In the genomic region with DNA sequence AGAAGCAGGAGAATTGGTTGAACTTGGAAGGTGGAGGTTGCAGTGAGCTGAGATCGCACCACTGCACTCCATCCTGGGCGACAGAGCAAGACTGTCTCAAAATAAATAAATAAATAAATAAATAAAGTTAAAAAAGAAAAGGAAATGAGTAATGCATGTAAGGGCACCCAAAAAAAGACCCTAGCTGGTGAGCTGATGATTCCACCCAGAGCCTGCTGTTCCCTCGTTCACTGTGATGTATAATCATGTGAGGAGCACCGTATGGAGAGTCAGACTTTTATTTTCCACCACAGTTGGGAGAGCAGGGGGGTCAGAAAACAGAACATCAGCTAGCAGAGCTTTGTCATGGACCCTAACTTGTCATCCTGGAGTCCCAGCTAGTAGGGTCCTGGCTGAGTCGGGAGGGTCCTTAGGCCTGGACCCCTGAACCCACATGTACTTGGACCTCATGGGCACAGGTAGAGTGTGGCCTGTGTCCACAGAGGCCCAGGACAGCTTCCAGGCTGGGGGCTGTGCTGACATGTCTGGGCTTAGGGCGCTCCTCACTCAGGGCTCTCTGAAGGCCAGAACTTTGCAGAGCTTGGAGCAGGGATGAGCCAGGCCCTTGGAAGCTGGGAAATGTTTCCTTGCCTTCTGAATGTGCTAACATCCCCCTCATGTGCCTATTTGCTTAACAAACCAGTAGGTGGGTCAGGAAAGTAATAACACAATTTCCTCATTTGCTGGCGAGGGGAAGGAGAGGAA, we compare ENCODE assay signal across 12 cellular contexts. TPM values are rescaled to one million over a fixed set of nuclear protein-coding genes. Genes with fewer than 3 reads are reported as not detected.
A peak's percentile ranks its signal among the peaks of the same experiment; 100 is the strongest.
DNase-seq lines count a peak whose midpoint lies in the region; ATAC-seq and TF ChIP-seq lines count a peak whose summit lies in the region.
"Had no signal": no experiment of that assay in that cellular context is flagged by ENCODE, and none has a peak within 500 bp of the region (broad histone marks: within the 10 kb centered on the region; RNA-seq: fewer than 3 reads in every experiment).

No MANE protein-coding gene starts in this region.

- no peak overlapping the region for H3K4me2 ChIP-seq in OCI-LY1 (ENCODE audit: low read length)

- H2AFZ ChIP-seq in OCI-LY1 (ENCODE audit: low read length), result no peak overlapping the region

- no peaks in the 10 kb centered on the region for H4K20me1 ChIP-seq in OCI-LY1 (ENCODE audit: insufficient read depth, low read length)

- H3K4me3 ChIP-seq in CD4-positive, alpha-beta memory T cell (ENCODE audit: low read length in 2 of 2), result no peak overlapping the region
- H3K4me3 ChIP-seq in OCI-LY1 (ENCODE audit: low read depth, low read length, poor library complexity, severe bottlenecking) (no peak overlapping the region), epithelial cell of esophagus (ENCODE audit: low read length) (no peak overlapping the region), neutrophil (ENCODE audit: low read depth in 1 of 2, low read length in 1 of 2) (peak overlapping the region; percentile 0 to 8), transverse colon (no peak overlapping the region)
- H3K4me3 ChIP-seq: K562, lung had no signal

- no peaks in the 10 kb centered on the region for H3K79me2 ChIP-seq in OCI-LY1 (ENCODE audit: insufficient read depth, low read length)

- no peak for ATAC-seq in GM19397 (IDR thresholded peaks at IDR 0.05; ENCODE audit: unreplicated experiment)
- ATAC-seq: K562 had no signal

- TF ChIP-seq CTCF in OCI-LY1 (IDR thresholded peaks at IDR 0.05; ENCODE audit: low read length) (no peak), epithelial cell of esophagus (IDR thresholded peaks at IDR 0.05; ENCODE audit: insufficient read depth, low read depth, low read length, missing control alignments) (no peak), neutrophil (IDR thresholded peaks at IDR 0.05) (no peak), transverse colon (IDR thresholded peaks at IDR 0.05) (no peak)

- H3K27ac Mint-ChIP-seq in CD4-positive, alpha-beta memory T cell, result peak overlapping the region in 5 of 7 donors; percentile 23 to 68 (median 42)

- intact Hi-C loops in CD4-positive, alpha-beta memory T cell (cut with micrococcal nuclease), result no loop called here
- intact Hi-C loops in transverse colon (cut with DNase I; ENCODE audit: low total_unique reads), result no loop called here

- H3K4me3 Mint-ChIP-seq in CD4-positive, alpha-beta memory T cell, result no peak overlapping the region

- H3K9me2 ChIP-seq in OCI-LY1 (ENCODE audit: low read depth, low read length), result no peaks in the 10 kb centered on the region

- H3K36me3 ChIP-seq in CD4-positive, alpha-beta memory T cell (ENCODE audit: insufficient read depth, low read length), result peaks cover 40% of the 10 kb centered on the region
- H3K36me3 ChIP-seq in OCI-LY1 (ENCODE audit: insufficient read depth, low read length) (peaks cover 31% of the 10 kb centered on the region), neutrophil (peaks cover 86% of the 10 kb centered on the region), transverse colon (peaks cover 0 to 9% (median 0%) of the 10 kb centered on the region in 4 donors)

- TF ChIP-seq EP300 in transverse colon (IDR thresholded peaks at IDR 0.05; ENCODE audit: low read depth), result no peak

- H3K27me3 Mint-ChIP-seq in CD4-positive, alpha-beta memory T cell, result no peaks in the 10 kb centered on the region

- no peaks in the 10 kb centered on the region for H3K27me3 ChIP-seq in CD4-positive, alpha-beta memory T cell (ENCODE audit: insufficient read depth, low read length)
- H3K27me3 ChIP-seq in OCI-LY1 (ENCODE audit: insufficient read depth, low read length) (no peaks in the 10 kb centered on the region), neutrophil (no peaks in the 10 kb centered on the region), transverse colon (no peaks in the 10 kb centered on the region)

- no peaks in the 10 kb centered on the region for H3F3A ChIP-seq in OCI-LY1 (ENCODE audit: insufficient read depth, low read length)

- no peak for TF ChIP-seq POLR2A in transverse colon (IDR thresholded peaks at IDR 0.05)

- no peak for DNase-seq in CD4-positive, alpha-beta memory T cell
- DNase-seq in epithelial cell of esophagus (ENCODE audit: low read depth) (peak; percentile 37), NOMO-1 treated with dmso at 0.1 percent for 144 hours (lab: John Stamatoyannopoulos, UW; ENCODE audit: unreplicated experiment) (no peak), transverse colon (no peak)
- DNase-seq in activated CD4-positive, alpha-beta T cell treated with anti-CD3 and anti-CD28 coated beads, Interleukin-2, amount 50 U/mL, for 48 hours, result no peak
- DNase-seq: DMS153, retina had no signal

- H3K9ac ChIP-seq in OCI-LY1 (ENCODE audit: low read length), result no peak overlapping the region

- peaks cover 33% of the 10 kb centered on the region for H3K4me1 ChIP-seq in CD4-positive, alpha-beta memory T cell (ENCODE audit: insufficient read depth, low read length)
- H3K4me1 ChIP-seq in OCI-LY1 (ENCODE audit: insufficient read depth, low read length, severe bottlenecking) (peaks cover 40% of the 10 kb centered on the region), neutrophil (ENCODE audit: control insufficient read depth in 1 of 2, insufficient read depth in 1 of 2, low read depth in 1 of 2, low read length in 1 of 2) (peaks cover 71 to 79% of the 10 kb centered on the region in 2 experiments), transverse colon (peaks cover 3 to 57% (median 10%) of the 10 kb centered on the region in 4 donors)

- H3K36me3 Mint-ChIP-seq in CD4-positive, alpha-beta memory T cell, result peaks cover 23 to 41% of the 10 kb centered on the region in 2 donors

- in situ Hi-C loops in transverse colon (cut with MboI; ENCODE audit: low pct_ligation_motif_present in 1 of 4, low pct_unique_long_range_greater_than_20kb in 1 of 4, low sequenced_read_pairs in 3 of 4), result no loop called here

- POLR2A ChIA-PET in CD4-positive, alpha-beta memory T cell (lab: Charles Lee; ENCODE audit: partially characterized antibody), result interaction anchor here (0.8 to 1.9 kb wide), 4 partner anchors 8 to 55 kb away, joined by 3 to 9 read pairs (median 4); partner anchors contain the start of gene LASP1

- no peaks in the 10 kb centered on the region for H3K9me3 ChIP-seq in CD4-positive, alpha-beta memory T cell (ENCODE audit: control insufficient read depth in 1 of 2, low read length in 2 of 2)
- H3K9me3 ChIP-seq in OCI-LY1 (ENCODE audit: low read length) (no peaks in the 10 kb centered on the region), neutrophil (no peaks in the 10 kb centered on the region), transverse colon (no peaks in the 10 kb centered on the region)

- H3K4me1 Mint-ChIP-seq in CD4-positive, alpha-beta memory T cell, result peaks cover 9 to 61% (median 29%) of the 10 kb centered on the region in 4 donors

- 66 to 82% methylated on average over 5 to 7 of the region's 7 CpGs for WGBS in transverse colon (ENCODE audit: low coverage in 1 of 2), 2 donors

- CTCF ChIA-PET in CD4-positive, alpha-beta memory T cell (lab: Charles Lee; ENCODE audit: partially characterized antibody), result interaction anchor here (0.6 to 2.1 kb wide), 5 partner anchors 18 to 338 kb away, joined by 3 to 11 read pairs (median 3); partner anchors contain the start of genes LASP1 and LASP1NB

- no peak overlapping the region for H3K27ac ChIP-seq in CD4-positive, alpha-beta memory T cell (ENCODE audit: low read depth, low read length)
- peak overlapping the region; percentile 67 for H3K27ac ChIP-seq in OCI-LY1 (ENCODE audit: low read depth, low read length, poor library complexity, severe bottlenecking)
- peak overlapping the region; percentile 96 for H3K27ac ChIP-seq in neutrophil
- H3K27ac ChIP-seq in transverse colon, result peak overlapping the region in 2 of 4 donors; percentile 4 to 29

- H3K9me3 Mint-ChIP-seq in CD4-positive, alpha-beta memory T cell, result no peaks in the 10 kb centered on the region

RNA-seq across cellular contexts. Expression of gene LASP1, which starts 36.7 kb away (rescaled TPM):
- total RNA-seq in CD4-positive, alpha-beta memory T cell, result 100 to 1,000 TPM; 120 to 122 TPM
- polyA plus RNA-seq in CD4-positive, alpha-beta memory T cell, result 10 to 100 TPM; 32.1 to 65.3 TPM
- 100 to 1,000 TPM; 117 to 553 (median 307) TPM for total RNA-seq in transverse colon

RNA-seq across cellular contexts. Expression of gene RPL23, which starts 53.1 kb away (rescaled TPM):
- 1,000 to 10,000 TPM; 1,511 to 1,572 TPM for total RNA-seq in CD4-positive, alpha-beta memory T cell
- polyA plus RNA-seq in CD4-positive, alpha-beta memory T cell, result 1,000 to 10,000 TPM in 1 of 2 donors, 100 to 1,000 TPM in 1; 728 to 1,314 TPM
- total RNA-seq in transverse colon, result 1,000 to 10,000 TPM in 1 of 4 donors, 100 to 1,000 TPM in 3; 386 to 1,109 (median 710) TPM

Comparison
In these comparisons a context has a peak if more than half of its experiments do, and no peak if none do; other contexts are left out.
1. H3K4me3 ChIP-seq: peak in neutrophil (2 of 2); none in CD4-positive, alpha-beta memory T cell (0 of 2), OCI-LY1 (single experiment), epithelial cell of esophagus (single experiment) and transverse colon (0 of 4).